1 cellular context compared by ENCODE assay signal in genomic region chr11:6390718-6391547, GRCh38.
TF ChIP-seq lines count a peak whose summit lies in the region.

No MANE protein-coding gene starts in this region.

TF ChIP-seq in WTC11, 78 proteins besides CTCF, POLR2A, EP300 and RAD21 (continued from another document):
- TF ChIP-seq ZNF138 (CRISPR knock-in tag; conservative IDR thresholded peaks at IDR 0.05) (no peak), ZNF219 (CRISPR knock-in tag; IDR thresholded peaks at IDR 0.05; ENCODE audit: borderline replicate concordance) (no peak), ZBTB43 (CRISPR knock-in tag; IDR thresholded peaks at IDR 0.05) (no peak), ZNF317 (CRISPR knock-in tag; IDR thresholded peaks at IDR 0.05; ENCODE audit: borderline replicate concordance, low read depth) (no peak)
